1 cellular context compared by ENCODE assay signal in the genomic region with DNA sequence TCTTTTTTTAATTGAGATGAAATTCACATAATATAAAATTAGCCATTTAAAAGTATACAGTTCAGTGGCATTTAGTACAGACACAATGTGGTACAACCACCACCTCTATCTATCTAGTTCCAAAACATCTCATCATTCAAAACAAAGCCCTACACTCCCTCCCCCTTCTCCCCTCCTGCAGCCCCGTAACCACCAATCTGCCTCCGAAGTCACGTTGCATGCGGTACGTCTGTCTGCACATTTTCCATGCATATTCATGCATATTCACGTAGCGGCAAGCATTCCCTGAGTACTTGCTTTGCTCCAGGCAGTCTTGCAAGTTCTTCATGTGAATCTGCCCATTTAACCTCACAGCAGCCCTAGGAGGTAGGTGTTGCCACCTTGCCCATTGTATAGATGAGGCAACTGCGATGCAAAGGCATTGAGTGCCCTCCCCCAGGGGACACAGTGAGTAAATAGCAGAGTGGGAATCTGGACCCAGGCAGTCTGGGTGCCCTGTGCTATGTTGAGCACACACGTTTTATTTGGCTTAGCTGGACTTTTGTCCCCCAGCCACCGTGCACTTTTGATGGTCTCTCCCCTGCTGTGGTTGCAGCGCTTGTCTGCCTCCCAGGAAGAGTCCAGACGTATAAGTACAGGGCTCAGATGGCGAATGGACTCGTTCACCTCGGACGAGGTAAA.
TF ChIP-seq lines count a peak whose summit lies in the region.

No MANE protein-coding gene starts in this region.

TF ChIP-seq in HepG2, 621 proteins besides CTCF, POLR2A, EP300 and RAD21 (continued from another document and continues in another):
- no peak for TF ChIP-seq SP4 (CRISPR knock-in tag; IDR thresholded peaks at IDR 0.05)
- TF ChIP-seq, protein P1, sequence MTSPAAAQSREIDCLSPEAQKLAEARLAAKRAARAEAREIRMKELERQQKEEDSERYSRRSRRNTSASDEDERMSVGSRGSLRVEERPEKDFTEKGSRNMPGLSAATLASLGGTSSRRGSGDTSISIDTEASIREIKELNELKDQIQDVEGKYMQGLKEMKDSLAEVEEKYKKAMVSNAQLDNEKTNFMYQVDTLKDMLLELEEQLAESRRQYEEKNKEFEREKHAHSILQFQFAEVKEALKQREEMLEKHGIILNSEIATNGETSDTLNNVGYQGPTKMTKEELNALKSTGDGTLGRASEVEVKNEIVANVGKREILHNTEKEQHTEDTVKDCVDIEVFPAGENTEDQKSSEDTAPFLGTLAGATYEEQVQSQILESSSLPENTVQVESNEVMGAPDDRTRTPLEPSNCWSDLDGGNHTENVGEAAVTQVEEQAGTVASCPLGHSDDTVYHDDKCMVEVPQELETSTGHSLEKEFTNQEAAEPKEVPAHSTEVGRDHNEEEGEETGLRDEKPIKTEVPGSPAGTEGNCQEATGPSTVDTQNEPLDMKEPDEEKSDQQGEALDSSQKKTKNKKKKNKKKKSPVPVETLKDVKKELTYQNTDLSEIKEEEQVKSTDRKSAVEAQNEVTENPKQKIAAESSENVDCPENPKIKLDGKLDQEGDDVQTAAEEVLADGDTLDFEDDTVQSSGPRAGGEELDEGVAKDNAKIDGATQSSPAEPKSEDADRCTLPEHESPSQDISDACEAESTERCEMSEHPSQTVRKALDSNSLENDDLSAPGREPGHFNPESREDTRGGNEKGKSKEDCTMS (CRISPR knock-in tag; conservative IDR thresholded peaks at IDR 0.05), result no peak
- TF ChIP-seq RBM22 (optimal IDR thresholded peaks at IDR 0.05; ENCODE audit: low read length), result no peak
- no peak for TF ChIP-seq ZNF468 (CRISPR knock-in tag; IDR thresholded peaks at IDR 0.05)
- TF ChIP-seq, protein P2, sequence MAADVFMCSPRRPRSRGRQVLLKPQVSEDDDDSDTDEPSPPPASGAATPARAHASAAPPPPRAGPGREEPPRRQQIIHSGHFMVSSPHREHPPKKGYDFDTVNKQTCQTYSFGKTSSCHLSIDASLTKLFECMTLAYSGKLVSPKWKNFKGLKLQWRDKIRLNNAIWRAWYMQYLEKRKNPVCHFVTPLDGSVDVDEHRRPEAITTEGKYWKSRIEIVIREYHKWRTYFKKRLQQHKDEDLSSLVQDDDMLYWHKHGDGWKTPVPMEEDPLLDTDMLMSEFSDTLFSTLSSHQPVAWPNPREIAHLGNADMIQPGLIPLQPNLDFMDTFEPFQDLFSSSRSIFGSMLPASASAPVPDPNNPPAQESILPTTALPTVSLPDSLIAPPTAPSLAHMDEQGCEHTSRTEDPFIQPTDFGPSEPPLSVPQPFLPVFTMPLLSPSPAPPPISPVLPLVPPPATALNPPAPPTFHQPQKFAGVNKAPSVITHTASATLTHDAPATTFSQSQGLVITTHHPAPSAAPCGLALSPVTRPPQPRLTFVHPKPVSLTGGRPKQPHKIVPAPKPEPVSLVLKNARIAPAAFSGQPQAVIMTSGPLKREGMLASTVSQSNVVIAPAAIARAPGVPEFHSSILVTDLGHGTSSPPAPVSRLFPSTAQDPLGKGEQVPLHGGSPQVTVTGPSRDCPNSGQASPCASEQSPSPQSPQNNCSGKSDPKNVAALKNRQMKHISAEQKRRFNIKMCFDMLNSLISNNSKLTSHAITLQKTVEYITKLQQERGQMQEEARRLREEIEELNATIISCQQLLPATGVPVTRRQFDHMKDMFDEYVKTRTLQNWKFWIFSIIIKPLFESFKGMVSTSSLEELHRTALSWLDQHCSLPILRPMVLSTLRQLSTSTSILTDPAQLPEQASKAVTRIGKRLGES (CRISPR knock-in tag; IDR thresholded peaks at IDR 0.05; ENCODE audit: borderline replicate concordance), result no peak
- TF ChIP-seq, protein P3, sequence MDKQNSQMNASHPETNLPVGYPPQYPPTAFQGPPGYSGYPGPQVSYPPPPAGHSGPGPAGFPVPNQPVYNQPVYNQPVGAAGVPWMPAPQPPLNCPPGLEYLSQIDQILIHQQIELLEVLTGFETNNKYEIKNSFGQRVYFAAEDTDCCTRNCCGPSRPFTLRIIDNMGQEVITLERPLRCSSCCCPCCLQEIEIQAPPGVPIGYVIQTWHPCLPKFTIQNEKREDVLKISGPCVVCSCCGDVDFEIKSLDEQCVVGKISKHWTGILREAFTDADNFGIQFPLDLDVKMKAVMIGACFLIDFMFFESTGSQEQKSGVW (CRISPR knock-in tag; IDR thresholded peaks at IDR 0.05; ENCODE audit: borderline replicate concordance), result no peak
- TF ChIP-seq NRL (CRISPR knock-in tag; IDR thresholded peaks at IDR 0.05; ENCODE audit: borderline replicate concordance), result no peak
- TF ChIP-seq, protein P4, sequence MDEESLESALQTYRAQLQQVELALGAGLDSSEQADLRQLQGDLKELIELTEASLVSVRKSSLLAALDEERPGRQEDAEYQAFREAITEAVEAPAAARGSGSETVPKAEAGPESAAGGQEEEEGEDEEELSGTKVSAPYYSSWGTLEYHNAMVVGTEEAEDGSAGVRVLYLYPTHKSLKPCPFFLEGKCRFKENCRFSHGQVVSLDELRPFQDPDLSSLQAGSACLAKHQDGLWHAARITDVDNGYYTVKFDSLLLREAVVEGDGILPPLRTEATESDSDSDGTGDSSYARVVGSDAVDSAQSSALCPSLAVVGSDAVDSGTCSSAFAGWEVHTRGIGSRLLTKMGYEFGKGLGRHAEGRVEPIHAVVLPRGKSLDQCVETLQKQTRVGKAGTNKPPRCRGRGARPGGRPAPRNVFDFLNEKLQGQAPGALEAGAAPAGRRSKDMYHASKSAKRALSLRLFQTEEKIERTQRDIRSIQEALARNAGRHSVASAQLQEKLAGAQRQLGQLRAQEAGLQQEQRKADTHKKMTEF (CRISPR knock-in tag; IDR thresholded peaks at IDR 0.05), result peak; percentile 78
- TF ChIP-seq, protein P5, sequence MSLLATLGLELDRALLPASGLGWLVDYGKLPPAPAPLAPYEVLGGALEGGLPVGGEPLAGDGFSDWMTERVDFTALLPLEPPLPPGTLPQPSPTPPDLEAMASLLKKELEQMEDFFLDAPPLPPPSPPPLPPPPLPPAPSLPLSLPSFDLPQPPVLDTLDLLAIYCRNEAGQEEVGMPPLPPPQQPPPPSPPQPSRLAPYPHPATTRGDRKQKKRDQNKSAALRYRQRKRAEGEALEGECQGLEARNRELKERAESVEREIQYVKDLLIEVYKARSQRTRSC (CRISPR knock-in tag; IDR thresholded peaks at IDR 0.05; ENCODE audit: low read depth), result no peak
- TF ChIP-seq, protein P6, sequence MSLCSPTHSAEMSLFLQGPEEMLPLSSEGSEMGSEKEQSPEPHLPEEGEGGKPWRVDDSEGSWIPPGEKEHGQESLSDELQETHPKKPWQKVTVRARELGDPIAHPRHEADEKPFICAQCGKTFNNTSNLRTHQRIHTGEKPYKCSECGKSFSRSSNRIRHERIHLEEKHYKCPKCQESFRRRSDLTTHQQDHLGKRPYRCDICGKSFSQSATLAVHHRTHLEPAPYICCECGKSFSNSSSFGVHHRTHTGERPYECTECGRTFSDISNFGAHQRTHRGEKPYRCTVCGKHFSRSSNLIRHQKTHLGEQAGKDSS (CRISPR knock-in tag; IDR thresholded peaks at IDR 0.05; ENCODE audit: borderline replicate concordance, low read depth), result peak; percentile 72; the same call in 1 of the 2 replicates
- TF ChIP-seq HDAC2 (CRISPR knock-in tag; IDR thresholded peaks at IDR 0.05), result peak; percentile 97
- peak; percentile 75; the same call in 1 of the 2 replicates for TF ChIP-seq GFI1 (CRISPR knock-in tag; IDR thresholded peaks at IDR 0.05; ENCODE audit: borderline replicate concordance)
- TF ChIP-seq, protein P7, sequence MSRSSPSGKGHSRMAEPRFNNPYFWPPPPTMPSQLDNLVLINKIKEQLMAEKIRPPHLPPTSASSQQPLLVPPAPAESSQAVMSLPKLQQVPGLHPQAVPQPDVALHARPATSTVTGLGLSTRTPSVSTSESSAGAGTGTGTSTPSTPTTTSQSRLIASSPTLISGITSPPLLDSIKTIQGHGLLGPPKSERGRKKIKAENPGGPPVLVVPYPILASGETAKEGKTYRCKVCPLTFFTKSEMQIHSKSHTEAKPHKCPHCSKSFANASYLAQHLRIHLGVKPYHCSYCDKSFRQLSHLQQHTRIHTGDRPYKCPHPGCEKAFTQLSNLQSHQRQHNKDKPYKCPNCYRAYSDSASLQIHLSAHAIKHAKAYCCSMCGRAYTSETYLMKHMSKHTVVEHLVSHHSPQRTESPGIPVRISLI (CRISPR knock-in tag; IDR thresholded peaks at IDR 0.05; ENCODE audit: borderline replicate concordance), result no peak; the same call in 1 of the 2 replicates
- no peak for TF ChIP-seq MZF1 (CRISPR knock-in tag; IDR thresholded peaks at IDR 0.05; ENCODE audit: borderline replicate concordance)
- no peak for TF ChIP-seq CHCHD3 (CRISPR knock-in tag; IDR thresholded peaks at IDR 0.05)
- no peak for TF ChIP-seq ZNF724P (CRISPR knock-in tag; IDR thresholded peaks at IDR 0.05; ENCODE audit: borderline replicate concordance)
- no peak for TF ChIP-seq GABPB1 (CRISPR knock-in tag; IDR thresholded peaks at IDR 0.05)
- no peak for TF ChIP-seq ZNF253 (CRISPR knock-in tag; IDR thresholded peaks at IDR 0.05; ENCODE audit: borderline replicate concordance)
- TF ChIP-seq YEATS4 (CRISPR knock-in tag; IDR thresholded peaks at IDR 0.05; ENCODE audit: borderline replicate concordance), result no peak
- TF ChIP-seq, protein P8, sequence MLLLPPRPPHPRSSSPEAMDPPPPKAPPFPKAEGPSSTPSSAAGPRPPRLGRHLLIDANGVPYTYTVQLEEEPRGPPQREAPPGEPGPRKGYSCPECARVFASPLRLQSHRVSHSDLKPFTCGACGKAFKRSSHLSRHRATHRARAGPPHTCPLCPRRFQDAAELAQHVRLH (CRISPR knock-in tag; IDR thresholded peaks at IDR 0.05; ENCODE audit: borderline replicate concordance, low read depth), result peak; percentile 85
- 0 out of 2 replicates have a peak, but pooled peaks have one; percentile 26 for TF ChIP-seq ZNF335 (CRISPR knock-in tag; IDR thresholded peaks at IDR 0.05)
- TF ChIP-seq, protein P9, sequence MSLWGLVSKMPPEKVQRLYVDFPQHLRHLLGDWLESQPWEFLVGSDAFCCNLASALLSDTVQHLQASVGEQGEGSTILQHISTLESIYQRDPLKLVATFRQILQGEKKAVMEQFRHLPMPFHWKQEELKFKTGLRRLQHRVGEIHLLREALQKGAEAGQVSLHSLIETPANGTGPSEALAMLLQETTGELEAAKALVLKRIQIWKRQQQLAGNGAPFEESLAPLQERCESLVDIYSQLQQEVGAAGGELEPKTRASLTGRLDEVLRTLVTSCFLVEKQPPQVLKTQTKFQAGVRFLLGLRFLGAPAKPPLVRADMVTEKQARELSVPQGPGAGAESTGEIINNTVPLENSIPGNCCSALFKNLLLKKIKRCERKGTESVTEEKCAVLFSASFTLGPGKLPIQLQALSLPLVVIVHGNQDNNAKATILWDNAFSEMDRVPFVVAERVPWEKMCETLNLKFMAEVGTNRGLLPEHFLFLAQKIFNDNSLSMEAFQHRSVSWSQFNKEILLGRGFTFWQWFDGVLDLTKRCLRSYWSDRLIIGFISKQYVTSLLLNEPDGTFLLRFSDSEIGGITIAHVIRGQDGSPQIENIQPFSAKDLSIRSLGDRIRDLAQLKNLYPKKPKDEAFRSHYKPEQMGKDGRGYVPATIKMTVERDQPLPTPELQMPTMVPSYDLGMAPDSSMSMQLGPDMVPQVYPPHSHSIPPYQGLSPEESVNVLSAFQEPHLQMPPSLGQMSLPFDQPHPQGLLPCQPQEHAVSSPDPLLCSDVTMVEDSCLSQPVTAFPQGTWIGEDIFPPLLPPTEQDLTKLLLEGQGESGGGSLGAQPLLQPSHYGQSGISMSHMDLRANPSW (CRISPR knock-in tag; IDR thresholded peaks at IDR 0.05; ENCODE audit: borderline replicate concordance), result no peak
- TF ChIP-seq FIP1L1 (IDR thresholded peaks at IDR 0.05; ENCODE audit: borderline replicate concordance, insufficient read depth, low read depth, low read length), result no peak
- peak; percentile 61; the same call in 1 of the 2 replicates for TF ChIP-seq JUN (CRISPR knock-in tag; IDR thresholded peaks at IDR 0.05)
- TF ChIP-seq KDM5A (IDR thresholded peaks at IDR 0.05; ENCODE audit: borderline replicate concordance, low read length), result no peak
- TF ChIP-seq, protein P10, sequence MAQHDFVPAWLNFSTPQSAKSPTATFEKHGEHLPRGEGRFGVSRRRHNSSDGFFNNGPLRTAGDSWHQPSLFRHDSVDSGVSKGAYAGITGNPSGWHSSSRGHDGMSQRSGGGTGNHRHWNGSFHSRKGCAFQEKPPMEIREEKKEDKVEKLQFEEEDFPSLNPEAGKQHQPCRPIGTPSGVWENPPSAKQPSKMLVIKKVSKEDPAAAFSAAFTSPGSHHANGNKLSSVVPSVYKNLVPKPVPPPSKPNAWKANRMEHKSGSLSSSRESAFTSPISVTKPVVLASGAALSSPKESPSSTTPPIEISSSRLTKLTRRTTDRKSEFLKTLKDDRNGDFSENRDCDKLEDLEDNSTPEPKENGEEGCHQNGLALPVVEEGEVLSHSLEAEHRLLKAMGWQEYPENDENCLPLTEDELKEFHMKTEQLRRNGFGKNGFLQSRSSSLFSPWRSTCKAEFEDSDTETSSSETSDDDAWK (CRISPR knock-in tag; IDR thresholded peaks at IDR 0.05), result no peak
- TF ChIP-seq ZNF354B (CRISPR knock-in tag; IDR thresholded peaks at IDR 0.05), result no peak
- no peak for TF ChIP-seq DNMT1 (CRISPR knock-in tag; IDR thresholded peaks at IDR 0.05)
- TF ChIP-seq RFX3 (CRISPR knock-in tag; IDR thresholded peaks at IDR 0.05), result no peak
- TF ChIP-seq, protein P11, sequence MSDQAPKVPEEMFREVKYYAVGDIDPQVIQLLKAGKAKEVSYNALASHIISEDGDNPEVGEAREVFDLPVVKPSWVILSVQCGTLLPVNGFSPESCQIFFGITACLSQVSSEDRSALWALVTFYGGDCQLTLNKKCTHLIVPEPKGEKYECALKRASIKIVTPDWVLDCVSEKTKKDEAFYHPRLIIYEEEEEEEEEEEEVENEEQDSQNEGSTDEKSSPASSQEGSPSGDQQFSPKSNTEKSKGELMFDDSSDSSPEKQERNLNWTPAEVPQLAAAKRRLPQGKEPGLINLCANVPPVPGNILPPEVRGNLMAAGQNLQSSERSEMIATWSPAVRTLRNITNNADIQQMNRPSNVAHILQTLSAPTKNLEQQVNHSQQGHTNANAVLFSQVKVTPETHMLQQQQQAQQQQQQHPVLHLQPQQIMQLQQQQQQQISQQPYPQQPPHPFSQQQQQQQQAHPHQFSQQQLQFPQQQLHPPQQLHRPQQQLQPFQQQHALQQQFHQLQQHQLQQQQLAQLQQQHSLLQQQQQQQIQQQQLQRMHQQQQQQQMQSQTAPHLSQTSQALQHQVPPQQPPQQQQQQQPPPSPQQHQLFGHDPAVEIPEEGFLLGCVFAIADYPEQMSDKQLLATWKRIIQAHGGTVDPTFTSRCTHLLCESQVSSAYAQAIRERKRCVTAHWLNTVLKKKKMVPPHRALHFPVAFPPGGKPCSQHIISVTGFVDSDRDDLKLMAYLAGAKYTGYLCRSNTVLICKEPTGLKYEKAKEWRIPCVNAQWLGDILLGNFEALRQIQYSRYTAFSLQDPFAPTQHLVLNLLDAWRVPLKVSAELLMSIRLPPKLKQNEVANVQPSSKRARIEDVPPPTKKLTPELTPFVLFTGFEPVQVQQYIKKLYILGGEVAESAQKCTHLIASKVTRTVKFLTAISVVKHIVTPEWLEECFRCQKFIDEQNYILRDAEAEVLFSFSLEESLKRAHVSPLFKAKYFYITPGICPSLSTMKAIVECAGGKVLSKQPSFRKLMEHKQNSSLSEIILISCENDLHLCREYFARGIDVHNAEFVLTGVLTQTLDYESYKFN (CRISPR knock-in tag; conservative IDR thresholded peaks at IDR 0.05), result peak; percentile 97
